Comparison of ENCODE assay signal across 3 cellular contexts in the genomic region with DNA sequence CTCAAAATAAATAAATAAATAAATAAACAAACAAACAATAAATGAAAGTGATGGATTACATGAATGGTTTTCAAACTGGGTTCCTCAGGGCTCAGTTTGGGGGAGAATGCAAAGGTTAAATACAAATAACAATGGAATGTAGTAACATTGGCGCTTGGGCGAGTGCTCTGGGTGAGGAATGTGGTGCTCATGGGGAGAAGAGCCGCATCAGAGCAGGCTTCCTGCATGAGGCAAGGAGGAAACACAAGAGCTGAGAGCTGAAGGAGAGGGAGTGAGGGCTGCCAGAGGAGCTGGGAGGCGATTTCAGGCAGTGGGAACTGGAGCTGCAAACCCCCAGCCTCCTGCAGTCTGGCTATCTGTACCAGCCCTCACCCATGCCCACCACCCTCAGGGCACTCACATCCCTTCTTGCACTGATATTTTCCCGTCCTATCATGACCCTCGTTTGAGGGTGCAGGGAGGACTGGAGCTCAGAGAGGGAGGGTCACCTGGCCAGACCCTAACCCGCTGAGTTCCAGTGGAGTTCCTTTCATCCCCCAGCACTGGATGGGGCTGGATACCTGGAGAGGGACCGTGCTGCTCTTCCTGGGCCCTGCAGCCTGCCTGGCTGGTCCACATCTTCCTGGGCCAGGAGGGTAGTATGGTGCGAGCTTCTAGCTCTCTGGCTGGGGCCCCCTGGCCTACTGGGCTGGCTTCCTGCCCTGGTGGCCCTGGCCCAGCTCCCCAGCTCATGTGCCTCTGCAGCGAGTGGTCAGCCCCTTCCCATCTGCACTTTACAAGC. TPM values are rescaled to one million over a fixed set of nuclear protein-coding genes. Genes with fewer than 3 reads are reported as not detected.
"Had no signal": no experiment of that assay in that cellular context is flagged by ENCODE, and none has a peak within 500 bp of the region (broad histone marks: within the 10 kb centered on the region; RNA-seq: fewer than 3 reads in every experiment).

No MANE protein-coding gene starts in this region.

RNA-seq across cellular contexts. Expression of a gene that starts 8.3 kb away (rescaled TPM):
- total RNA-seq: ascending aorta, PC-3, Right ventricle myocardium inferior had no signal
